Comparison of ENCODE assay signal across 19 cellular contexts in the genomic region with DNA sequence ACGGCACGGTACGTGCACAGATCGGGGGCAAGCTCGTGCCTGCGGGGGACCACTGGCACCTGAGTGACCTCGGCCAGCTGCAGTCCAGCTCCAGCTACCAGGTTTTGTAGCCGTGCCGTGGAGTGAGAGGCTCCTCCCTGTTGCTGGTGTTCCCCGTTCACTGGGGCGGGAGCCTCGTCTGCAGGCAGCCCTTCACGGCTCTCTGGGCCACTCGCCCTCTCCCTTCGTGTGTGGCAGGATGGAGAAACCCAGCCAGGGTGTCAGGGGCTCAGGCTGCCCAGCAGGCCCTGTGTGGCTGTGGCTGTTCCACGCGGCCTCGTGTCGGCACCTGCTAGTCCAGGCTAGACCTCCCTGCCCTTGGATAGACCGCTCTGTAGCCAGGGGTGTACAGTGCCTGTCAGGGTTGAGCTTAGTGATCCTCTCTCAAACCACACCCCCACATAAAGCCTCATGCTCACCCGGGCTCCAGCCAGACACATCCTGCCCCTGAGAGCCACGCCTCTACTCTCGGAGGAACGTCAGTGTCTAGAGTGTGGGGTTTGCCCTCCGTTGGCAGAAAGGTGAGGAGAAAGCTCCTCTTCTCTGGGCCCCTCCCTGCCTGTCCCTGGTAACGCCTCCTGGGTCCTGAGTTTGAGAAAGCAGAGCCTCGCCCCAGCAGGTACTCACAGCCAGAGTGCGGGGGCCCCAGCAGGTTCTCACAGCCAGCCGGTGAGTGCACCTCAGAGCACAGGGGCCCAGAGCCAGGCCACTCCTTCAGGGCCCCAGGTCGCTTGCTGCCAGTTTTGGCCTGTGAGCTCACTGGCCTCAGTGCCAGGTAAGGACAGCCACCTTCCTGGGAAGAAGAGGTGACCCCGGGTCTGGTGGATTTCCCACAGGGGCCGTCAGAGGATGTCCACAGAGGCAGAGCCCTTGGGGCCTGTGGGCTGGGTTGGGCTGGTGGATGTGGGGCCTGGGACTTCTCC.
"Had no signal": no experiment of that assay in that cellular context is flagged by ENCODE, and none has a peak within 500 bp of the region (broad histone marks: within the 10 kb centered on the region; RNA-seq: fewer than 3 reads in every experiment).

No MANE protein-coding gene starts in this region.

- H3K4me1 ChIP-seq: ascending aorta, colonic mucosa, lower lobe of right lung, prostate gland, right lobe of liver, suprapubic skin had no signal

- ATAC-seq: activated CD8-positive, alpha-beta T cell treated with anti-CD3 and anti-CD28 coated beads, Interleukin-2, amount 10 ng/mL, durations not matched to agents 7 days and 5 days; activated naive CD8-positive, alpha-beta T cell treated with anti-CD3 and anti-CD28 coated beads, Interleukin-2, amount 50 U/mL, for 24 hours; lower lobe of right lung; right lobe of liver had no signal

- H3K4me3 ChIP-seq: ascending aorta, colonic mucosa, lower lobe of right lung, prostate gland, right lobe of liver, suprapubic skin had no signal

- H3K9me3 ChIP-seq: ascending aorta, colonic mucosa, lower lobe of right lung, neutrophil, prostate gland, right lobe of liver, suprapubic skin had no signal

- H3K27me3 ChIP-seq: ascending aorta, colonic mucosa, neutrophil, right lobe of liver, suprapubic skin had no signal

- H3K36me3 ChIP-seq: colonic mucosa had no signal

- DNase-seq: activated CD4-positive, alpha-beta T cell treated with anti-CD3 and anti-CD28 coated beads for 48 hours; activated CD8-positive, alpha-beta memory T cell treated with anti-CD3 and anti-CD28 coated beads, Interleukin-2, amount 50 U/mL, for 48 hours; activated CD8-positive, alpha-beta T cell treated with anti-CD3 and anti-CD28 coated beads, Interleukin-2, amount 10 ng/mL, durations not matched to agents 7 days and 5 days; activated naive CD8-positive, alpha-beta T cell treated with anti-CD3 and anti-CD28 coated beads, Interleukin-2, amount 50 U/mL, for 24 hours; colonic mucosa; effector memory CD4-positive, alpha-beta T cell; hippocampal formation; lower lobe of right lung; naive B cell; right lobe of liver; stimulated activated CD4-positive, alpha-beta T cell treated with anti-CD3 and anti-CD28 coated beads, Interleukin-2, amount 100 ng/mL, for 24 hours; stimulated activated naive CD4-positive, alpha-beta T cell treated with Interleukin-2 at 50 U/mL for 16 hours; T1000 had no signal

- H3K27ac ChIP-seq: ascending aorta, colonic mucosa, epithelial cell of prostate, lower lobe of right lung, neutrophil, prostate gland, right lobe of liver, suprapubic skin, VCaP had no signal
